7 cellular contexts compared by ENCODE assay signal in the genomic region with DNA sequence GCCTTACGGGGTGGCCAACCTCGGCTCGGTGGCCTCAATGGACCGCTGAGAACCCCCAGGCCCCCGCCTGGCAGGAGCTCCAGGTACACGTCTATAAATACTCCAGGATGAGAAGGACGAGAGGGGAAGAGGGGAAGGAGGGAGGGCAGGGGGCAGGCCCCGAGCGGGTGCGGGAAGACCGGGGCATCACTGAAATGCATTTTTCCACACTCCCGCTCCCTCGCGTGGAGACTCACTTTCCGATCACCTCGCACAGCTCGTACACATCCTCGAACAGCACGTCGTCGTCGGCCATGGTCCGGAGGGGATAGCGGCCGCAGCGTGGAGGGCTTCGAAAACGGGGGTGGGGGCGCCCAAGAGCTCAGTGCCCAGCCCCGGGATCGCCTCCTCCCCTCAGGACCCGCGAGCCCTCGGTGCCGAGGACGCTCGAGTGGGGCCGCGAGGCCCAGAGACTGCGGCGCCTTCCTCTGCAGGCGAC. TPM values are rescaled to one million over a fixed set of nuclear protein-coding genes. Genes with fewer than 3 reads are reported as not detected.
DNase-seq lines count a peak whose midpoint lies in the region; ATAC-seq and TF ChIP-seq lines count a peak whose summit lies in the region.

No MANE protein-coding gene starts in this region.

- TF ChIP-seq CTCF in OCI-LY7 (conservative IDR thresholded peaks at IDR 0.05; ENCODE audit: low read length) (0 out of 2 replicates have a peak, but pooled peaks have one; percentile 26), gastrocnemius medialis (IDR thresholded peaks at IDR 0.05 in 4 of 5, conservative IDR thresholded peaks at IDR 0.05 in 1 of 5) (peak in 1 of 5 experiments; percentile 23)

- H3K27me3 ChIP-seq in iPS-15b (ENCODE audit: control insufficient read depth, insufficient read depth, low read length) (peaks cover 10% of the 10 kb centered on the region), gastrocnemius medialis (peaks cover 0 to 3% (median 0%) of the 10 kb centered on the region in 3 donors)

- H3K27ac ChIP-seq in OCI-LY7 (ENCODE audit: low read depth, low read length, poor library complexity, severe bottlenecking) (peak overlapping the region; percentile 44), gastrocnemius medialis (peak overlapping the region; percentile 76 to 87 (median 84))

- H3K9ac ChIP-seq in iPS-15b (ENCODE audit: low read depth, low read length), result peak overlapping the region; percentile 41

- H3K9me3 ChIP-seq in OCI-LY7 (ENCODE audit: low read length) (no peaks in the 10 kb centered on the region), iPS-15b (ENCODE audit: control insufficient read depth, insufficient read depth, low read length) (no peaks in the 10 kb centered on the region), gastrocnemius medialis (no peaks in the 10 kb centered on the region)

- intact Hi-C loops in OCI-LY7 (cut with micrococcal nuclease; ENCODE audit: unreplicated experiment), result loop anchor here (5.0 kb wide), 2 partner anchors 125 to 1020 kb away; no protein-coding TSS in a partner anchor
- intact Hi-C loops in gastrocnemius medialis (cut with DNase I; ENCODE audit: low total_unique reads), result loop anchor here (10.0 kb wide), 1 partner anchor 98 kb away; no protein-coding TSS in a partner anchor

- peak overlapping the region; percentile 39; the same call in 1 of the 2 replicates for H2AFZ ChIP-seq in OCI-LY7 (ENCODE audit: low read length)

- BruUV-seq in OCI-LY7 (replicated peaks; lab: Mats Ljungman, UMichigan), result no TSS peak

- POLR2A ChIA-PET in OCI-LY7 (lab: Charles Lee), result no interaction called here

- no peaks in the 10 kb centered on the region for H4K20me1 ChIP-seq in OCI-LY7 (ENCODE audit: insufficient read depth, low read length)

- ATAC-seq in GM18517 (IDR thresholded peaks at IDR 0.05; ENCODE audit: unreplicated experiment) (peak; percentile 7), HG02943 (IDR thresholded peaks at IDR 0.05; ENCODE audit: low read depth, unreplicated experiment) (peak; percentile 25), gastrocnemius medialis (peak; percentile 28 to 45), HG03342 (IDR thresholded peaks at IDR 0.05; ENCODE audit: unreplicated experiment) (no peak)

- H3K4me1 ChIP-seq in OCI-LY7 (ENCODE audit: insufficient read depth, low read length, poor library complexity, severe bottlenecking), result peaks cover 19% of the 10 kb centered on the region
- H3K4me1 ChIP-seq in iPS-15b (ENCODE audit: control insufficient read depth, insufficient read depth, low read length), result no peaks in the 10 kb centered on the region
- H3K4me1 ChIP-seq in gastrocnemius medialis, result peaks cover 9% of the 10 kb centered on the region in 2 donors

- in situ Hi-C loops in gastrocnemius medialis (cut with MboI; ENCODE audit: low sequenced_read_pairs in 4 of 4), result loop anchor here in 1 of 4 donors (25.0 kb wide), 1 partner anchor 90 kb away; no protein-coding TSS in a partner anchor

- CTCF ChIA-PET in OCI-LY7 (lab: Charles Lee; ENCODE audit: unreplicated experiment), result interaction anchor here (0.7 kb wide), 1 partner anchor 364 kb away, joined by 13 read pairs; no protein-coding TSS in a partner anchor

- peak overlapping the region; percentile 84 for H3K4me3 ChIP-seq in OCI-LY7 (ENCODE audit: low read depth, low read length, poor library complexity, severe bottlenecking)
- peak overlapping the region; percentile 86 for H3K4me3 ChIP-seq in iPS-15b (ENCODE audit: low read depth, low read length)
- peak overlapping the region; percentile 60 to 71 (median 66) for H3K4me3 ChIP-seq in gastrocnemius medialis

- DNase-seq in OCI-LY7 (ENCODE audit: low spot score) (peak; percentile 47), astrocyte of the hippocampus (ENCODE audit: low read depth, low spot score) (peak; percentile 50), gastrocnemius medialis (peak in 1 of 2 donors; percentile 14)

- TF ChIP-seq POLR2A in gastrocnemius medialis (IDR thresholded peaks at IDR 0.05), result no peak

- H3K36me3 ChIP-seq in OCI-LY7 (ENCODE audit: insufficient read depth, low read length) (no peaks in the 10 kb centered on the region), iPS-15b (ENCODE audit: control insufficient read depth, insufficient read depth, low read length) (no peaks in the 10 kb centered on the region), gastrocnemius medialis (no peaks in the 10 kb centered on the region)

- peaks cover 50% of the 10 kb centered on the region for H3K79me2 ChIP-seq in OCI-LY7 (ENCODE audit: insufficient read depth, low read depth, low read length)

- H3K9me2 ChIP-seq in OCI-LY7 (ENCODE audit: insufficient read depth, low read length), result no peaks in the 10 kb centered on the region

- H3K4me2 ChIP-seq in OCI-LY7 (ENCODE audit: low read length), result peak overlapping the region; percentile 71

RNA-seq across cellular contexts. Expression of a gene that starts 0.6 kb away (rescaled TPM):
- 18.6 and 27.9 TPM in 2 replicates for total RNA-seq in OCI-LY7 (2014; rRNA removed; shearing (Covaris generic))
- total RNA-seq in OCI-LY7 (2022) (29.4 and 30.2 TPM in 2 replicates), gastrocnemius medialis (10 to 100 TPM in 2 of 4 donors, 1 to 10 TPM in 2; 7.3 to 14.3 (median 10.0) TPM)
